Comparison of ENCODE assay signal across 1 cellular context in the genomic region with DNA sequence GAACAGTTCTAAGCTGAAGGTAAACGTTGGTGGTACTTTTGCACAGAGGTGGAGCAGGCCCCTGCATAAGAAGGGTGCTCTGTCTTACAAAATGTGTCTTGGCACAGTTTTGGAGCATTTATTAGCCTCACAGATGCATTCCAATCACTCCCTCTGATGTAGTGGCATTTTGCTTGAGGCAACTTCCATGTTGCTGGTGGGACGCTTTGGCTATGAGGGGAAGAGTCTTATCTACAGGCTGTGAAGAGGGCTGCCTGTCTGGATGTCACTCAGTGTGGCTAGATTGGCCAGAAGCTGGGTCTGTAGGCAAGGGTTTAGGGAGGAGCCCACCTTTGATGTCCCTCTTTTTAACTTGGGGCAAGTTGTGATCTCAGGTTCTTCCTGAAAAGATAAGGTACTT.
TF ChIP-seq lines count a peak whose summit lies in the region.

No MANE protein-coding gene starts in this region.

TF ChIP-seq in SK-N-SH treated with all-trans-retinoic acid at 6 μM for 48 hours, 23 proteins besides CTCF, POLR2A, EP300 and RAD21 (continued from another document):
- TF ChIP-seq, protein P1, sequence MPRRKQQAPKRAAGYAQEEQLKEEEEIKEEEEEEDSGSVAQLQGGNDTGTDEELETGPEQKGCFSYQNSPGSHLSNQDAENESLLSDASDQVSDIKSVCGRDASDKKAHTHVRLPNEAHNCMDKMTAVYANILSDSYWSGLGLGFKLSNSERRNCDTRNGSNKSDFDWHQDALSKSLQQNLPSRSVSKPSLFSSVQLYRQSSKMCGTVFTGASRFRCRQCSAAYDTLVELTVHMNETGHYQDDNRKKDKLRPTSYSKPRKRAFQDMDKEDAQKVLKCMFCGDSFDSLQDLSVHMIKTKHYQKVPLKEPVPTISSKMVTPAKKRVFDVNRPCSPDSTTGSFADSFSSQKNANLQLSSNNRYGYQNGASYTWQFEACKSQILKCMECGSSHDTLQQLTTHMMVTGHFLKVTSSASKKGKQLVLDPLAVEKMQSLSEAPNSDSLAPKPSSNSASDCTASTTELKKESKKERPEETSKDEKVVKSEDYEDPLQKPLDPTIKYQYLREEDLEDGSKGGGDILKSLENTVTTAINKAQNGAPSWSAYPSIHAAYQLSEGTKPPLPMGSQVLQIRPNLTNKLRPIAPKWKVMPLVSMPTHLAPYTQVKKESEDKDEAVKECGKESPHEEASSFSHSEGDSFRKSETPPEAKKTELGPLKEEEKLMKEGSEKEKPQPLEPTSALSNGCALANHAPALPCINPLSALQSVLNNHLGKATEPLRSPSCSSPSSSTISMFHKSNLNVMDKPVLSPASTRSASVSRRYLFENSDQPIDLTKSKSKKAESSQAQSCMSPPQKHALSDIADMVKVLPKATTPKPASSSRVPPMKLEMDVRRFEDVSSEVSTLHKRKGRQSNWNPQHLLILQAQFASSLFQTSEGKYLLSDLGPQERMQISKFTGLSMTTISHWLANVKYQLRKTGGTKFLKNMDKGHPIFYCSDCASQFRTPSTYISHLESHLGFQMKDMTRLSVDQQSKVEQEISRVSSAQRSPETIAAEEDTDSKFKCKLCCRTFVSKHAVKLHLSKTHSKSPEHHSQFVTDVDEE (CRISPR knock-in tag; IDR thresholded peaks at IDR 0.05): no peak
- TF ChIP-seq PPARA (CRISPR knock-in tag; IDR thresholded peaks at IDR 0.05; ENCODE audit: borderline replicate concordance) (no peak), ARNTL (CRISPR knock-in tag; IDR thresholded peaks at IDR 0.05; ENCODE audit: borderline replicate concordance, low read depth) (no peak), GLIS3 (CRISPR knock-in tag; IDR thresholded peaks at IDR 0.05) (no peak), ZNF70 (CRISPR knock-in tag; IDR thresholded peaks at IDR 0.05) (no peak), BACH2 (CRISPR knock-in tag; IDR thresholded peaks at IDR 0.05; ENCODE audit: borderline replicate concordance) (no peak), ZFP3 (CRISPR knock-in tag; IDR thresholded peaks at IDR 0.05) (no peak), TCF4 (CRISPR knock-in tag; IDR thresholded peaks at IDR 0.05; ENCODE audit: borderline replicate concordance) (no peak), ZNF8 (CRISPR knock-in tag; IDR thresholded peaks at IDR 0.05) (no peak), TOX (CRISPR knock-in tag; IDR thresholded peaks at IDR 0.05; ENCODE audit: borderline replicate concordance) (no peak)
- TF ChIP-seq, protein P2, sequence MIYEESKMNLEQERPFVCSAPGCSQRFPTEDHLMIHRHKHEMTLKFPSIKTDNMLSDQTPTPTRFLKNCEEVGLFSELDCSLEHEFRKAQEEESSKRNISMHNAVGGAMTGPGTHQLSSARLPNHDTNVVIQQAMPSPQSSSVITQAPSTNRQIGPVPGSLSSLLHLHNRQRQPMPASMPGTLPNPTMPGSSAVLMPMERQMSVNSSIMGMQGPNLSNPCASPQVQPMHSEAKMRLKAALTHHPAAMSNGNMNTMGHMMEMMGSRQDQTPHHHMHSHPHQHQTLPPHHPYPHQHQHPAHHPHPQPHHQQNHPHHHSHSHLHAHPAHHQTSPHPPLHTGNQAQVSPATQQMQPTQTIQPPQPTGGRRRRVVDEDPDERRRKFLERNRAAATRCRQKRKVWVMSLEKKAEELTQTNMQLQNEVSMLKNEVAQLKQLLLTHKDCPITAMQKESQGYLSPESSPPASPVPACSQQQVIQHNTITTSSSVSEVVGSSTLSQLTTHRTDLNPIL (CRISPR knock-in tag; IDR thresholded peaks at IDR 0.05; ENCODE audit: low read depth): no peak
TF ChIP-seq in SK-N-SH treated with all-trans-retinoic acid at 6 μM for 48 hours: peak in this region for 0.
